In the genomic region with DNA sequence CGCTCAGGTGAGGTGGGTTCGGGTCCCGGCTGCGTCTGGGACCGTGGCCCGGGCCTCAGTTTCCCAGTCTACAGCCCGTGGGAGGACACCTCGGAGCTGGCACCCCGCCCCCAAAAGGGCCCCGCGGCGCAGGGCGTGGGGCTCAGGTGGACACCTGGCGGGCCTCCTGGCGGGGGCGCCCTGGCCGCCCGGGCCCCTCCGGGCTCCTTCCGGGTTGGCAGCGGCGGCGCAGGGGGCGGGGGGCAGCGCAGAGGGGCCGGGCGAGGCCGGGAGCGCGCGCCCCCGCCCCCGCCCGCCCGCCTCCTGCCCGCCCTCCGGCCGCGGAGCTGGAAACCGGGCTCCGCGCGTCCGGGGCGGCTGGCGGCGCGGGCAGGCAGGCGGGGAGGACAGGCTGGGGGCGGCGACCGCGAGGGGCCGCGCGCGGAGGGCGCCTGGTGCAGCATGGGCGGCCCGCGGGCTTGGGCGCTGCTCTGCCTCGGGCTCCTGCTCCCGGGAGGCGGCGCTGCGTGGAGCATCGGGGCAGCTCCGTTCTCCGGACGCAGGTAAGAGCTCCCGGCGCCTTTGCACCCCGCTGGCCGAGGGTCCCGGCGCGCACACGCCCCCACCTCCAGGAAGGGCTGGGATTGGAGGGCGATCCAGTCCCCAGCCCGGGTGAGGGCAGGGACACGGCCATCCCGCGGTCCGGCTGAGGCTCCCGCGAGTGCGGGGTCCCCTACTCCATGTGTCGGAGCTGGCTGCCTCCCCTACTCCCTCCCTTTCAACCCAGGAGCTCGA, we compare ENCODE assay signal across 1 cellular context.
TF ChIP-seq lines count a peak whose summit lies in the region.

Gene EMID1 (plus strand): TSS at position 299 of the 774 bp plus-strand sequence. CDS start 143 bp downstream, at position 442.

TF ChIP-seq in HEK293, 187 proteins besides CTCF, POLR2A, EP300 and RAD21 (continued from another document and continues in another):
- no peak for TF ChIP-seq ZNF645 (tag by site-specific recombination; IDR thresholded peaks at IDR 0.05)
- peak; percentile 8; the same call in 1 of the 2 replicates for TF ChIP-seq IKZF3 (tag by site-specific recombination; IDR thresholded peaks at IDR 0.05)
- no peak for TF ChIP-seq ZEB2 (tag by site-specific recombination; IDR thresholded peaks at IDR 0.05)
- no peak for TF ChIP-seq ZNF19 (tag by site-specific recombination; IDR thresholded peaks at IDR 0.05; ENCODE audit: low read depth)
- TF ChIP-seq ZBTB11 (tag by site-specific recombination; conservative IDR thresholded peaks at IDR 0.05; ENCODE audit: low read depth), result no peak
- no peak for TF ChIP-seq GLI4 (tag by site-specific recombination; IDR thresholded peaks at IDR 0.05)
- TF ChIP-seq, protein P1, sequence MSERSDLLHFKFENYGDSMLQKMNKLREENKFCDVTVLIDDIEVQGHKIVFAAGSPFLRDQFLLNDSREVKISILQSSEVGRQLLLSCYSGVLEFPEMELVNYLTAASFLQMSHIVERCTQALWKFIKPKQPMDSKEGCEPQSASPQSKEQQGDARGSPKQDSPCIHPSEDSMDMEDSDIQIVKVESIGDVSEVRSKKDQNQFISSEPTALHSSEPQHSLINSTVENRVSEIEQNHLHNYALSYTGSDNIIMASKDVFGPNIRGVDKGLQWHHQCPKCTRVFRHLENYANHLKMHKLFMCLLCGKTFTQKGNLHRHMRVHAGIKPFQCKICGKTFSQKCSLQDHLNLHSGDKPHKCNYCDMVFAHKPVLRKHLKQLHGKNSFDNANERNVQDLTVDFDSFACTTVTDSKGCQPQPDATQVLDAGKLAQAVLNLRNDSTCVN (tag by site-specific recombination; optimal IDR thresholded peaks at IDR 0.05), result peak; percentile 63
- peak; percentile 60; the same call in 1 of the 2 replicates for TF ChIP-seq ZNF341 (tag by site-specific recombination; IDR thresholded peaks at IDR 0.05; ENCODE audit: low read depth)
- TF ChIP-seq ZNF501 (tag by site-specific recombination; IDR thresholded peaks at IDR 0.05), result no peak
- no peak for TF ChIP-seq REPIN1 (tag by site-specific recombination; IDR thresholded peaks at IDR 0.05; ENCODE audit: low read depth)
- no peak for TF ChIP-seq ZNF2 (tag by site-specific recombination; IDR thresholded peaks at IDR 0.05)
- no peak for TF ChIP-seq FEZF1 (tag by site-specific recombination; IDR thresholded peaks at IDR 0.05)
- no peak for TF ChIP-seq ZBTB44 (tag by site-specific recombination; IDR thresholded peaks at IDR 0.05)
- TF ChIP-seq ZNF274 (IDR thresholded peaks at IDR 0.05; ENCODE audit: low read length), result no peak
- no peak for TF ChIP-seq ZNF274 (tag by site-specific recombination; IDR thresholded peaks at IDR 0.05; ENCODE audit: borderline replicate concordance)
- TF ChIP-seq GFI1B (tag by site-specific recombination; IDR thresholded peaks at IDR 0.05), result no peak
- no peak for TF ChIP-seq ZNF133 (tag by site-specific recombination; IDR thresholded peaks at IDR 0.05)
- TF ChIP-seq ZNF677 (tag by site-specific recombination; IDR thresholded peaks at IDR 0.05), result no peak; the same call in 1 of the 2 replicates
- TF ChIP-seq ZNF416 (tag by site-specific recombination; IDR thresholded peaks at IDR 0.05), result no peak
- no peak for TF ChIP-seq ZNF488 (tag by site-specific recombination; IDR thresholded peaks at IDR 0.05)
- TF ChIP-seq ZNF530 (tag by site-specific recombination; IDR thresholded peaks at IDR 0.05; ENCODE audit: low read depth), result no peak
- TF ChIP-seq ZNF610 (tag by site-specific recombination; IDR thresholded peaks at IDR 0.05; ENCODE audit: borderline replicate concordance), result no peak
- TF ChIP-seq HOXD13 (CRISPR knock-in tag; IDR thresholded peaks at IDR 0.05; ENCODE audit: borderline replicate concordance), result no peak
- TF ChIP-seq ZNF121 (tag by site-specific recombination; IDR thresholded peaks at IDR 0.05), result no peak
- no peak for TF ChIP-seq ZNF521 (tag by site-specific recombination; IDR thresholded peaks at IDR 0.05)
- no peak for TF ChIP-seq ZNF10 (tag by site-specific recombination; IDR thresholded peaks at IDR 0.05)
- no peak for TF ChIP-seq ZNF146 (tag by site-specific recombination; IDR thresholded peaks at IDR 0.05)
- TF ChIP-seq, protein P2, sequence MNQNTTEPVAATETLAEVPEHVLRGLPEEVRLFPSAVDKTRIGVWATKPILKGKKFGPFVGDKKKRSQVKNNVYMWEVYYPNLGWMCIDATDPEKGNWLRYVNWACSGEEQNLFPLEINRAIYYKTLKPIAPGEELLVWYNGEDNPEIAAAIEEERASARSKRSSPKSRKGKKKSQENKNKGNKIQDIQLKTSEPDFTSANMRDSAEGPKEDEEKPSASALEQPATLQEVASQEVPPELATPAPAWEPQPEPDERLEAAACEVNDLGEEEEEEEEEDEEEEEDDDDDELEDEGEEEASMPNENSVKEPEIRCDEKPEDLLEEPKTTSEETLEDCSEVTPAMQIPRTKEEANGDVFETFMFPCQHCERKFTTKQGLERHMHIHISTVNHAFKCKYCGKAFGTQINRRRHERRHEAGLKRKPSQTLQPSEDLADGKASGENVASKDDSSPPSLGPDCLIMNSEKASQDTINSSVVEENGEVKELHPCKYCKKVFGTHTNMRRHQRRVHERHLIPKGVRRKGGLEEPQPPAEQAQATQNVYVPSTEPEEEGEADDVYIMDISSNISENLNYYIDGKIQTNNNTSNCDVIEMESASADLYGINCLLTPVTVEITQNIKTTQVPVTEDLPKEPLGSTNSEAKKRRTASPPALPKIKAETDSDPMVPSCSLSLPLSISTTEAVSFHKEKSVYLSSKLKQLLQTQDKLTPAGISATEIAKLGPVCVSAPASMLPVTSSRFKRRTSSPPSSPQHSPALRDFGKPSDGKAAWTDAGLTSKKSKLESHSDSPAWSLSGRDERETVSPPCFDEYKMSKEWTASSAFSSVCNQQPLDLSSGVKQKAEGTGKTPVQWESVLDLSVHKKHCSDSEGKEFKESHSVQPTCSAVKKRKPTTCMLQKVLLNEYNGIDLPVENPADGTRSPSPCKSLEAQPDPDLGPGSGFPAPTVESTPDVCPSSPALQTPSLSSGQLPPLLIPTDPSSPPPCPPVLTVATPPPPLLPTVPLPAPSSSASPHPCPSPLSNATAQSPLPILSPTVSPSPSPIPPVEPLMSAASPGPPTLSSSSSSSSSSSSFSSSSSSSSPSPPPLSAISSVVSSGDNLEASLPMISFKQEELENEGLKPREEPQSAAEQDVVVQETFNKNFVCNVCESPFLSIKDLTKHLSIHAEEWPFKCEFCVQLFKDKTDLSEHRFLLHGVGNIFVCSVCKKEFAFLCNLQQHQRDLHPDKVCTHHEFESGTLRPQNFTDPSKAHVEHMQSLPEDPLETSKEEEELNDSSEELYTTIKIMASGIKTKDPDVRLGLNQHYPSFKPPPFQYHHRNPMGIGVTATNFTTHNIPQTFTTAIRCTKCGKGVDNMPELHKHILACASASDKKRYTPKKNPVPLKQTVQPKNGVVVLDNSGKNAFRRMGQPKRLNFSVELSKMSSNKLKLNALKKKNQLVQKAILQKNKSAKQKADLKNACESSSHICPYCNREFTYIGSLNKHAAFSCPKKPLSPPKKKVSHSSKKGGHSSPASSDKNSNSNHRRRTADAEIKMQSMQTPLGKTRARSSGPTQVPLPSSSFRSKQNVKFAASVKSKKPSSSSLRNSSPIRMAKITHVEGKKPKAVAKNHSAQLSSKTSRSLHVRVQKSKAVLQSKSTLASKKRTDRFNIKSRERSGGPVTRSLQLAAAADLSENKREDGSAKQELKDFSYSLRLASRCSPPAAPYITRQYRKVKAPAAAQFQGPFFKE (tag by site-specific recombination; IDR thresholded peaks at IDR 0.05; ENCODE audit: borderline replicate concordance), result no peak
- TF ChIP-seq ZNF473 (tag by site-specific recombination; IDR thresholded peaks at IDR 0.05), result no peak
- TF ChIP-seq ZSCAN18 (tag by site-specific recombination; IDR thresholded peaks at IDR 0.05), result no peak
- TF ChIP-seq ZNF529 (tag by site-specific recombination; IDR thresholded peaks at IDR 0.05; ENCODE audit: insufficient replicate concordance), result no peak
- TF ChIP-seq, protein P3, sequence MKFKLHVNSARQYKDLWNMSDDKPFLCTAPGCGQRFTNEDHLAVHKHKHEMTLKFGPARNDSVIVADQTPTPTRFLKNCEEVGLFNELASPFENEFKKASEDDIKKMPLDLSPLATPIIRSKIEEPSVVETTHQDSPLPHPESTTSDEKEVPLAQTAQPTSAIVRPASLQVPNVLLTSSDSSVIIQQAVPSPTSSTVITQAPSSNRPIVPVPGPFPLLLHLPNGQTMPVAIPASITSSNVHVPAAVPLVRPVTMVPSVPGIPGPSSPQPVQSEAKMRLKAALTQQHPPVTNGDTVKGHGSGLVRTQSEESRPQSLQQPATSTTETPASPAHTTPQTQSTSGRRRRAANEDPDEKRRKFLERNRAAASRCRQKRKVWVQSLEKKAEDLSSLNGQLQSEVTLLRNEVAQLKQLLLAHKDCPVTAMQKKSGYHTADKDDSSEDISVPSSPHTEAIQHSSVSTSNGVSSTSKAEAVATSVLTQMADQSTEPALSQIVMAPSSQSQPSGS (tag by site-specific recombination; IDR thresholded peaks at IDR 0.05; ENCODE audit: low read depth), result no peak
- TF ChIP-seq ZBTB21 (tag by site-specific recombination; IDR thresholded peaks at IDR 0.05), result no peak
- TF ChIP-seq ZNF138 (tag by site-specific recombination; IDR thresholded peaks at IDR 0.05; ENCODE audit: borderline replicate concordance), result no peak
- 0 out of 2 replicates have a peak, but pooled peaks have one; percentile 6 for TF ChIP-seq PATZ1 (tag by site-specific recombination; IDR thresholded peaks at IDR 0.05)
- TF ChIP-seq KLF9 (tag by site-specific recombination; IDR thresholded peaks at IDR 0.05; ENCODE audit: low read depth), result no peak
- no peak for TF ChIP-seq SP7 (tag by site-specific recombination; IDR thresholded peaks at IDR 0.05)
